ENCODE assay signal across 11 cellular contexts in the genomic region with DNA sequence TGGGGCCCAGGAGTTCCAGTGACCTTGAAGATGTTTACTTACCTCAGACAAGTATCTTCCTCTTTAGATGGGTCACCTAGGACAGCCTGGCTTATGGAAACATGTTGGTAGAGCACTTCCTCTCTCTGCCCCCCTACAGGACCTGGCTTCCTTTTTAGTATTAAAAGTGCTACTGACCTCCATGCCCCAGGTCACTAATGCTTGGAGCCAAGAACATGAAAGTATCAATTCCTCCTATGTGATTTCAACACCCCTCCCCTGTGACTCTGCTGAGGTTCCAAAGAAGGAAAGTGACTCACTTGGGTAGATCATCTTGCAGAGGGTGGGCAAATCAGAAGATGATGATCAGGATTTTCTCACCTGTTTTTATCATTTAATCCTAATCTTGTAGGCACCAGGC.
DNase-seq lines count a peak whose midpoint lies in the region; ATAC-seq and TF ChIP-seq lines count a peak whose summit lies in the region.
"Had no signal": no experiment of that assay in that cellular context is flagged by ENCODE, and none has a peak within 500 bp of the region (broad histone marks: within the 10 kb centered on the region; RNA-seq: fewer than 3 reads in every experiment).

No MANE protein-coding gene starts in this region.

- H3K4me3 ChIP-seq in BLaER1 treated with 17β-estradiol and CSF1 and Interleukin-3, amounts not matched to agents 10 nM and 100 nM: no peak overlapping the region
- H3K4me3 ChIP-seq in epithelial cell of esophagus (ENCODE audit: low read length): no peak overlapping the region
- H3K4me3 ChIP-seq: pancreas, tibial nerve had no signal

- intact Hi-C loops in posterior vena cava (cut with DNase I): loop anchor here (2.0 to 10.0 kb wide), 2 partner anchors 117 to 405 kb away; no protein-coding TSS in a partner anchor

- H3K27ac ChIP-seq in BLaER1 treated with 17β-estradiol and CSF1 and Interleukin-3, amounts not matched to agents 10 nM and 100 nM: peak overlapping the region in 5 of 11 experiments; percentile 51 to 86 (median 78); a peak in 9 of 22 replicates
- H3K27ac ChIP-seq: pancreas, tibial nerve had no signal

- H3K9ac ChIP-seq in BLaER1 treated with 17β-estradiol and CSF1 and Interleukin-3, amounts not matched to agents 10 nM and 100 nM: peak overlapping the region in 3 of 11 experiments; percentile 21 to 60 (median 45); a peak in 2 of 22 replicates

- peaks cover 0 to 50% (median 25%) of the 10 kb centered on the region in 10 experiments; a peak in 13 of 20 replicates for H3K4me1 ChIP-seq in BLaER1 treated with 17β-estradiol and CSF1 and Interleukin-3, amounts not matched to agents 10 nM and 100 nM

- DNase-seq in epithelial cell of esophagus (ENCODE audit: low read depth) (peak; percentile 59), T-helper 9 cell (no peak), posterior vena cava (ENCODE audit: low spot score) (no peak), NCI-H748 treated with DMSO at 0.1 percent for 48 hours (lab: John Stamatoyannopoulos, UW) (no peak), T1000 (lab: John Stamatoyannopoulos, UW) (no peak)
- DNase-seq: CD4-positive, CD25-positive, alpha-beta regulatory T cell; pancreas had no signal

- H3K4me2 ChIP-seq in BLaER1 treated with 17β-estradiol and CSF1 and Interleukin-3, amounts not matched to agents 10 nM and 100 nM: peak overlapping the region in 7 of 11 experiments; percentile 3 to 77 (median 70); a peak in 13 of 22 replicates

- H3K27me3 ChIP-seq in BLaER1 treated with 17β-estradiol and CSF1 and Interleukin-3, amounts not matched to agents 10 nM and 100 nM: no peaks in the 10 kb centered on the region
- H3K27me3 ChIP-seq: pancreas, tibial nerve had no signal

- ATAC-seq in GM21381 (IDR thresholded peaks at IDR 0.05; ENCODE audit: unreplicated experiment) (peak; percentile 64), HG03521 (IDR thresholded peaks at IDR 0.05; ENCODE audit: unreplicated experiment) (peak; percentile 44)

- H3K36me3 ChIP-seq in BLaER1 treated with 17β-estradiol and CSF1 and Interleukin-3, amounts not matched to agents 10 nM and 100 nM: no peaks in the 10 kb centered on the region
- H3K36me3 ChIP-seq: pancreas had no signal

- no peak for TF ChIP-seq CTCF in epithelial cell of esophagus (IDR thresholded peaks at IDR 0.05; ENCODE audit: insufficient read depth, low read depth, low read length, missing control alignments)

- H4K20me1 ChIP-seq in BLaER1 treated with 17β-estradiol and CSF1 and Interleukin-3, amounts not matched to agents 10 nM and 100 nM: no peaks in the 10 kb centered on the region

- no peaks in the 10 kb centered on the region for H3K9me3 ChIP-seq in BLaER1 treated with 17β-estradiol and CSF1 and Interleukin-3, amounts not matched to agents 10 nM and 100 nM (replicated peaks in 1 of 11)
- H3K9me3 ChIP-seq: pancreas, tibial nerve had no signal
